In genomic region chrX:136251042-136251991, GRCh38 we compare ENCODE assay signal across 1 cellular context.
TF ChIP-seq lines count a peak whose summit lies in the region.

A gene with protein sequence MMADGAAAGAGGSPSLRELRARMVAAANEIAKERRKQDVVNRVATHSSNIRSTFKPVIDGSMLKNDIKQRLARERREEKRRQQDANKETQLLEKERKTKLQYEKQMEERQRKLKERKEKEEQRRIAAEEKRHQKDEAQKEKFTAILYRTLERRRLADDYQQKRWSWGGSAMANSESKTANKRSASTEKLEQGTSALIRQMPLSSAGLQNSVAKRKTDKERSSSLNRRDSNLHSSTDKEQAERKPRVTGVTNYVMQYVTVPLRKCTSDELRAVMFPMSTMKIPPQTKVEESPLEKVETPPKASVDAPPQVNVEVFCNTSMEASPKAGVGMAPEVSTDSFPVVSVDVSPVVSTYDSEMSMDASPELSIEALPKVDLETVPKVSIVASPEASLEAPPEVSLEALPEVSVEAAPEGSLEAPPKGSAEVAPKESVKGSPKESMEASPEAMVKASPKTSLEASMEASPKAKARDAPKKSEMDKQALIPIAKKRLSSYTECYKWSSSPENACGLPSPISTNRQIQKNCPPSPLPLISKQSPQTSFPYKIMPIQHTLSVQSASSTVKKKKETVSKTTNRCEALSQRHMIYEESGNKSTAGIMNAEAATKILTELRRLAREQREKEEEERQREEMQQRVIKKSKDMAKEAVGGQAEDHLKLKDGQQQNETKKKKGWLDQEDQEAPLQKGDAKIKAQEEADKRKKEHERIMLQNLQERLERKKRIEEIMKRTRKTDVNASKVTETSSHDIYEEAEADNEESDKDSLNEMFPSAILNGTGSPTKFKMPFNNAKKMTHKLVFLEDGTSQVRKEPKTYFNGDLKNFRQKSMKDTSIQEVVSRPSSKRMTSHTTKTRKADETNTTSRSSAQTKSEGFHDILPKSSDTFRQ (minus strand): TSS chrX:136251400. CDS start chrX:136251358, 42 bp downstream.

TF ChIP-seq in H1, 55 proteins besides CTCF, POLR2A, EP300 and RAD21:
- TF ChIP-seq, protein P1, sequence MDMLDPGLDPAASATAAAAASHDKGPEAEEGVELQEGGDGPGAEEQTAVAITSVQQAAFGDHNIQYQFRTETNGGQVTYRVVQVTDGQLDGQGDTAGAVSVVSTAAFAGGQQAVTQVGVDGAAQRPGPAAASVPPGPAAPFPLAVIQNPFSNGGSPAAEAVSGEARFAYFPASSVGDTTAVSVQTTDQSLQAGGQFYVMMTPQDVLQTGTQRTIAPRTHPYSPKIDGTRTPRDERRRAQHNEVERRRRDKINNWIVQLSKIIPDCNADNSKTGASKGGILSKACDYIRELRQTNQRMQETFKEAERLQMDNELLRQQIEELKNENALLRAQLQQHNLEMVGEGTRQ (IDR thresholded peaks at IDR 0.05; ENCODE audit: low read length) = no peak
- TF ChIP-seq TAF1 (IDR thresholded peaks at IDR 0.05; ENCODE audit: low read depth, low read length) (peak; percentile 82), YY1 (IDR thresholded peaks at IDR 0.05; ENCODE audit: low read depth, low read length) (peak; percentile 73; the same call in 1 of the 2 replicates), TEAD4 (IDR thresholded peaks at IDR 0.05; ENCODE audit: low read depth, low read length) (peak; percentile 59; the same call in 1 of the 2 replicates), NRF1 (IDR thresholded peaks at IDR 0.05; ENCODE audit: low read depth, low read length) (peak; percentile 36; the same call in 1 of the 2 replicates), GTF2F1 (IDR thresholded peaks at IDR 0.05; ENCODE audit: borderline replicate concordance, low read depth, low read length) (no peak), KDM4A (IDR thresholded peaks at IDR 0.05; ENCODE audit: low read depth, low read length, severe bottlenecking) (no peak), SP2 (IDR thresholded peaks at IDR 0.05; ENCODE audit: low read length) (no peak), PHF8 (conservative IDR thresholded peaks at IDR 0.05; ENCODE audit: low read depth, low read length) (peak; percentile 76), ZNF274 (IDR thresholded peaks at IDR 0.05; ENCODE audit: borderline replicate concordance, extremely low read depth, low read length) (no peak), ASH2L (IDR thresholded peaks at IDR 0.05; ENCODE audit: low read length) (peak; percentile 60), RBBP5 (IDR thresholded peaks at IDR 0.05; ENCODE audit: borderline replicate concordance, low read depth, low read length) (0 out of 2 replicates have a peak, but pooled peaks have one; percentile 11), POLR2AphosphoS5 (IDR thresholded peaks at IDR 0.05; ENCODE audit: low read depth, low read length) (peak; percentile 75; the same call in 1 of the 2 replicates), TBP (IDR thresholded peaks at IDR 0.05; ENCODE audit: low read depth, low read length) (peak; percentile 37; the same call in 1 of the 2 replicates), RFX5 (IDR thresholded peaks at IDR 0.05; ENCODE audit: borderline replicate concordance, low read depth, low read length) (peak; percentile 87)
- TF ChIP-seq, protein P2, sequence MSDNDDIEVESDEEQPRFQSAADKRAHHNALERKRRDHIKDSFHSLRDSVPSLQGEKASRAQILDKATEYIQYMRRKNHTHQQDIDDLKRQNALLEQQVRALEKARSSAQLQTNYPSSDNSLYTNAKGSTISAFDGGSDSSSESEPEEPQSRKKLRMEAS (IDR thresholded peaks at IDR 0.05) = peak; percentile 52; the same call in 1 of the 2 replicates
- TF ChIP-seq, protein P3, sequence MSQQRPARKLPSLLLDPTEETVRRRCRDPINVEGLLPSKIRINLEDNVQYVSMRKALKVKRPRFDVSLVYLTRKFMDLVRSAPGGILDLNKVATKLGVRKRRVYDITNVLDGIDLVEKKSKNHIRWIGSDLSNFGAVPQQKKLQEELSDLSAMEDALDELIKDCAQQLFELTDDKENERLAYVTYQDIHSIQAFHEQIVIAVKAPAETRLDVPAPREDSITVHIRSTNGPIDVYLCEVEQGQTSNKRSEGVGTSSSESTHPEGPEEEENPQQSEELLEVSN (IDR thresholded peaks at IDR 0.05) = no peak
